22 cellular contexts compared by ENCODE assay signal in the genomic region with DNA sequence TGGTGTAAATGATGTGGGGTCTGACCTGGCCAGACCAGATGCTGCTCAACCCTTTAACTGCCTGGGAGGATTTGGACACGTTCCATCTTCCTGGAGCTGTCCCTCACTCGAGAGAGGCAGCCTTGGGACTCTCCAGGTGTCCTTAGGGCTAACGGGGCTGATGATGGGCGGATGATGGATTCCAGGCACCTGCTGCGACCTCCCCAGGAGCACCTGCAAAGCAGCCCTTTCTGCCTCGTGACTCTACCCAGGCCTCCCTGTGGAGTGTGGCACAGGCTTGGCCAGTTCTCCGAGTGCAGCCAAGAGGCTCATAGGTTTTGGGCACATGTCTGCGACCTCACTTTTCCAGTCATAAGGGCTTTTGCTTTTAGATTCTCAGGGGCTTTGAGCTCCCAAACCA. TPM values are rescaled to one million over a fixed set of nuclear protein-coding genes. Genes with fewer than 3 reads are reported as not detected.
"Had no signal": no experiment of that assay in that cellular context is flagged by ENCODE, and none has a peak within 500 bp of the region (broad histone marks: within the 10 kb centered on the region; RNA-seq: fewer than 3 reads in every experiment).

No MANE protein-coding gene starts in this region.

- H3K4me3 ChIP-seq: coronary artery, esophagus squamous epithelium, gastrocnemius medialis, left ventricle myocardium inferior, ovary, psoas muscle, thyroid gland had no signal

- H3K9me3 ChIP-seq: esophagus squamous epithelium, gastrocnemius medialis, left ventricle myocardium inferior, neutrophil, ovary, psoas muscle, thyroid gland had no signal

- H3K36me3 ChIP-seq: esophagus squamous epithelium, gastrocnemius medialis, left ventricle myocardium inferior, neutrophil, ovary, thyroid gland had no signal

- H3K27me3 ChIP-seq: gastrocnemius medialis, ovary, thyroid gland had no signal

- ATAC-seq: gastrocnemius medialis; natural killer cell treated with Interleukin-12 subunit alpha and Interleukin-12 subunit beta and Interleukin-15 and Interleukin-18, amount 100 ng/mL, for 72 hours; psoas muscle; right cardiac atrium had no signal

- DNase-seq: activated CD4-positive, alpha-beta T cell treated with anti-CD3 and anti-CD28 coated beads for 4 hours; activated CD4-positive, alpha-beta T cell treated with anti-CD3 and anti-CD28 coated beads, Interleukin-2, amount 50 U/mL, for 48 hours; activated CD4-positive, CD25-positive, alpha-beta regulatory T cell; activated naive CD4-positive, alpha-beta T cell treated with anti-CD3 and anti-CD28 coated beads for 36 hours; activated naive CD8-positive, alpha-beta T cell treated with anti-CD3 and anti-CD28 coated beads, Interleukin-2, amount 10 ng/mL, durations not matched to agents 7 days and 5 days; activated T-cell treated with anti-CD3 and anti-CD28 coated beads, Interleukin-2, amount 50 U/mL, for 48 hours; amygdala; cerebellar nuclear complex; esophagus squamous epithelium; gastrocnemius medialis; hippocampal formation; left ventricle myocardium inferior; midbrain; ovary; psoas muscle; right cardiac atrium; stimulated activated CD4-positive, alpha-beta T cell treated with anti-CD3 and anti-CD28 coated beads, Interleukin-1b, Interleukin-23, amount 100 ng/mL, for 48 hours; thyroid gland had no signal

- H3K27ac ChIP-seq: coronary artery, esophagus squamous epithelium, gastrocnemius medialis, left ventricle myocardium inferior, neutrophil, ovary, psoas muscle, thyroid gland had no signal

- H3K4me1 ChIP-seq: esophagus squamous epithelium, gastrocnemius medialis, left ventricle myocardium inferior, psoas muscle, thyroid gland had no signal

RNA-seq across cellular contexts. Expression of gene TRIM17, which starts 12.3 kb away (rescaled TPM):
- total RNA-seq: gastrocnemius medialis, lung microvascular endothelial cell, psoas muscle had no signal
